Comparison of ENCODE assay signal across 30 cellular contexts in genomic region chr15:37756407-37756806, GRCh38.
"Had no signal": no experiment of that assay in that cellular context is flagged by ENCODE, and none has a peak within 500 bp of the region (broad histone marks: within the 10 kb centered on the region; RNA-seq: fewer than 3 reads in every experiment).

No MANE protein-coding gene starts in this region.

- H3K4me3 ChIP-seq: adrenal gland, ascending aorta, body of pancreas, breast epithelium, cardiac muscle cell had no signal

- H3K36me3 ChIP-seq: adrenal gland, ascending aorta, brain microvascular endothelial cell, breast epithelium, cardiac muscle cell had no signal

- H3K9me3 ChIP-seq: adrenal gland, ascending aorta, body of pancreas, breast epithelium had no signal

- H3K27me3 ChIP-seq: adrenal gland, ascending aorta, body of pancreas, brain microvascular endothelial cell, breast epithelium, cardiac muscle cell had no signal

- H3K4me1 ChIP-seq: adrenal gland, ascending aorta, breast epithelium had no signal

- H3K27ac ChIP-seq: adrenal gland, ascending aorta, body of pancreas, brain microvascular endothelial cell, breast epithelium, cardiac muscle cell had no signal

- DNase-seq: activated effector memory CD4-positive, alpha-beta T cell treated with anti-CD3 and anti-CD28 coated beads, Interleukin-2, amount 50 U/mL, for 16 hours; activated effector memory CD4-positive, alpha-beta T cell treated with Interleukin-2 at 50 U/mL for 16 hours; activated gamma-delta T cell; activated gamma-delta T cell treated with Interleukin-2 at 50 U/mL for 16 hours; activated naive CD4-positive, alpha-beta T cell; activated naive CD4-positive, alpha-beta T cell treated with anti-CD3 and anti-CD28 coated beads for 36 hours; activated naive CD4-positive, alpha-beta T cell treated with anti-CD3 and anti-CD28 coated beads, Interleukin-2, amount 10 ng/mL, durations not matched to agents 7 days and 5 days; activated naive CD4-positive, alpha-beta T cell treated with anti-CD3 and anti-CD28 coated beads, Interleukin-2, amount 50 U/mL, for 16 hours; activated naive CD4-positive, alpha-beta T cell treated with Interleukin-2 at 50 U/mL for 16 hours; activated naive CD8-positive, alpha-beta T cell treated with anti-CD3 and anti-CD28 coated beads for 36 hours; activated naive CD8-positive, alpha-beta T cell treated with anti-CD3 and anti-CD28 coated beads, Interleukin-2, amount 10 ng/mL, durations not matched to agents 7 days and 5 days; activated naive CD8-positive, alpha-beta T cell treated with anti-CD3 and anti-CD28 coated beads, Interleukin-2, amount 50 U/mL, for 24 hours; activated T-cell treated with anti-CD3 and anti-CD28 coated beads for 4 hours; activated T-cell treated with anti-CD3 and anti-CD28 coated beads, Interleukin-2, amount 50 U/mL, for 1 hour; activated T-cell treated with anti-CD3 and anti-CD28 coated beads, Interleukin-2, amount 50 U/mL, for 24 hours; activated T-cell treated with anti-CD3 and anti-CD28 coated beads, Interleukin-2, amount 50 U/mL, for 4 hours; activated T-cell treated with anti-CD3 and anti-CD28 coated beads, Interleukin-2, amount 50 U/mL, for 48 hours; activated T-cell treated with anti-CD3 and anti-CD28 coated beads, Interleukin-2, amount 50 U/mL, for 72 hours; adrenal gland; amniotic stem cell; amygdala; anterior cingulate cortex; aorta; body of pancreas; brain microvascular endothelial cell; central memory CD4-positive, alpha-beta T cell; cerebellar nuclear complex had no signal
